In the genomic region with DNA sequence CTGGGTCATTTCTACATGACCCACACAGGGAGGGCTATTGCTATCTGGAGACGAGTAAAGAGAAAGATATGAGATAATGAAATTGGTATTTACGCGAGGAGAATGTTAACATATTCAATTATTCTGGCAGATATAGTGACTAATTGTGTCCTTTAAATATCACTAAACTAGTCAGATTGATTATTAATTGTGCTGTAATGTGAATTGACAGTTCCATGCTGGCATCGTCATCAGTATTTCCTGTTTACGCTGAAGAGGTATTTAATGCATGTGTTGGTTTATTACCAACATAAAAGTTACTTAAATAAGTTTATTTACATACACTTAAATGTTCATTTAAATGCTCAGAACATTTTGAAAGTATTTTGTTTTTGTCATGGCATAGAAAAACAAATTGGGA, we compare ENCODE assay signal across 23 cellular contexts.
"Had no signal": no experiment of that assay in that cellular context is flagged by ENCODE, and none has a peak within 500 bp of the region (broad histone marks: within the 10 kb centered on the region; RNA-seq: fewer than 3 reads in every experiment).

No MANE protein-coding gene starts in this region.

- H3K4me3 Mint-ChIP-seq: activated CD8-positive, alpha-beta T cell treated with anti-CD3 and anti-CD28 coated beads for 36 hours; activated naive CD8-positive, alpha-beta T cell treated with anti-CD3 and anti-CD28 coated beads for 36 hours; activated T-helper 17 cell treated with anti-CD3 and anti-CD28 coated beads, Interleukin-2, amount 50 U/mL, for 72 hours; endodermal cell; mesothelial cell of epicardium; nephron; WTC11 had no signal

- H3K27ac Mint-ChIP-seq: activated CD8-positive, alpha-beta T cell treated with anti-CD3 and anti-CD28 coated beads for 36 hours; activated naive CD8-positive, alpha-beta T cell treated with anti-CD3 and anti-CD28 coated beads for 36 hours; activated T-helper 17 cell treated with anti-CD3 and anti-CD28 coated beads, Interleukin-2, amount 50 U/mL, for 72 hours; endodermal cell; mesothelial cell of epicardium had no signal

- H3K27ac ChIP-seq: cardiac muscle cell, right atrium auricular region had no signal

- H3K9me3 Mint-ChIP-seq: activated CD8-positive, alpha-beta T cell treated with anti-CD3 and anti-CD28 coated beads for 36 hours; activated naive CD8-positive, alpha-beta T cell treated with anti-CD3 and anti-CD28 coated beads for 36 hours; activated T-helper 17 cell treated with anti-CD3 and anti-CD28 coated beads, Interleukin-2, amount 50 U/mL, for 72 hours; endodermal cell; nephron had no signal

- H3K36me3 Mint-ChIP-seq: activated naive CD8-positive, alpha-beta T cell treated with anti-CD3 and anti-CD28 coated beads for 36 hours; mesothelial cell of epicardium had no signal

- H3K27me3 ChIP-seq: cardiac muscle cell, right atrium auricular region, tibial nerve had no signal

- H3K9me3 ChIP-seq: right atrium auricular region, tibial nerve had no signal

- ATAC-seq: activated CD8-positive, alpha-beta T cell treated with anti-CD3 and anti-CD28 coated beads for 36 hours; activated T-helper 17 cell treated with anti-CD3 and anti-CD28 coated beads, Interleukin-2, amount 50 U/mL, for 72 hours; left lobe of liver; stimulated activated naive CD8-positive, alpha-beta T cell treated with anti-CD3 and anti-CD28 coated beads, Interleukin-15, Interleukin-2, amounts not matched to agents 100 U/mL and 50 U/mL, for 24 hours; WTC11 had no signal

- H3K4me3 ChIP-seq: cardiac muscle cell, right atrium auricular region, tibial nerve had no signal

- H3K27me3 Mint-ChIP-seq: activated naive CD8-positive, alpha-beta T cell treated with anti-CD3 and anti-CD28 coated beads for 36 hours had no signal

- H3K36me3 ChIP-seq: cardiac muscle cell, right atrium auricular region, tibial nerve had no signal

- DNase-seq: activated CD4-positive, alpha-beta T cell treated with anti-CD3 and anti-CD28 coated beads for 48 hours; activated CD8-positive, alpha-beta T cell treated with anti-CD3 and anti-CD28 coated beads for 36 hours; activated naive CD4-positive, alpha-beta T cell; activated naive CD8-positive, alpha-beta T cell treated with anti-CD3 and anti-CD28 coated beads for 36 hours; activated T-cell treated with anti-CD3 and anti-CD28 coated beads, Interleukin-2, amount 50 U/mL, for 1 hour; amygdala; endodermal cell; erythroblast; foreskin melanocyte; glutamatergic neuron; hypothalamus; occipital lobe; stimulated activated CD4-positive, alpha-beta T cell treated with anti-CD3 and anti-CD28 coated beads, Interleukin-2, amount 100 ng/mL, for 24 hours; stimulated activated naive CD8-positive, alpha-beta T cell treated with anti-CD3 and anti-CD28 coated beads, Interleukin-15, Interleukin-2, amounts not matched to agents 100 U/mL and 50 U/mL, for 24 hours; substantia nigra had no signal
